ENCODE assay signal across 8 cellular contexts in the genomic region with DNA sequence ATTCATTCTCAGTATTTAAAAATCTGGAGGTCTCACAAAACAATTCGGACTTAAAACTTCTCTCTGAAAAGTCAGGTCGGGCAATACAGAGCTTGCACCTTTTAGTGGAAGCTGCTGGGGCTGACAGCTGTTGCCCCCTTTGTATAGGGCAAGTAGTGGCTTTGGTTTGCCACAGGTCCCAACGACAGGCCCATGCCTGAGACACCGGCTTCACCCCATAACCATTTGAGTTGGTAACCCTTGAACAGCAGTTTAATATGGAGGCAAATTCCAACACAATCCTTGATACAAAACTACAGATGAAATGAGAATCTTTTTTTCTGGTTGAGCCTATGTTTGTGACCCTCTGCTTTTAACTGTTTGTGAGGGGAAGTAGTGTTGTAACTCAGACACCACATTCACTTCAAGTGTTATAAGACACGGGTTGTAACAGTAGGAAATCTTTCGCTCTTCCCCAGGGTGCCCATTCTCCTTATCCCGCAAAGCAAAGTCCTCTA. TPM values are rescaled to one million over a fixed set of nuclear protein-coding genes. Genes with fewer than 3 reads are reported as not detected.
DNase-seq lines count a peak whose midpoint lies in the region; ATAC-seq and TF ChIP-seq lines count a peak whose summit lies in the region.

No MANE protein-coding gene starts in this region.

- CTCF ChIA-PET in Calu3 (lab: Charles Lee), result interaction anchor here (0.7 to 2.8 kb wide), 10 partner anchors 9 to 180 kb away, joined by 3 to 18 read pairs (median 4); partner anchors contain the start of gene RHOBTB3

- H4K20me1 ChIP-seq in OCI-LY3 (ENCODE audit: insufficient read depth, low read length), result no peaks in the 10 kb centered on the region

- no peak for TF ChIP-seq CTCF in Calu3 (IDR thresholded peaks at IDR 0.05; ENCODE audit: unreplicated experiment)
- TF ChIP-seq CTCF in OCI-LY3 (IDR thresholded peaks at IDR 0.05; ENCODE audit: low read depth, low read length), result no peak
- no peak for TF ChIP-seq CTCF in parathyroid adenoma (IDR thresholded peaks at IDR 0.05)
- no peak for TF ChIP-seq CTCF in WERI-Rb-1 (IDR thresholded peaks at IDR 0.05; ENCODE audit: low read depth, low read length)

- peaks cover 43% of the 10 kb centered on the region for H3K4me1 Mint-ChIP-seq in Calu3 (ENCODE audit: low read depth, unreplicated experiment)

- H3K4me2 ChIP-seq in OCI-LY3 (ENCODE audit: low read length), result peak overlapping the region; percentile 99
- peak overlapping the region; percentile 92 for H3K4me2 ChIP-seq in parathyroid adenoma (ENCODE audit: low read length)

- no peaks in the 10 kb centered on the region for H3K79me2 ChIP-seq in OCI-LY3 (ENCODE audit: low read length)
- H3K79me2 ChIP-seq in parathyroid adenoma, result peaks cover 11% of the 10 kb centered on the region

- H3K9me3 ChIP-seq in OCI-LY3 (ENCODE audit: insufficient read depth, low read length) (no peaks in the 10 kb centered on the region), endocrine pancreas (ENCODE audit: control insufficient read depth, low read length) (no peaks in the 10 kb centered on the region), parathyroid adenoma (ENCODE audit: control insufficient read depth, low read length) (no peaks in the 10 kb centered on the region), WERI-Rb-1 (ENCODE audit: severe bottlenecking) (no peaks in the 10 kb centered on the region)

- no peak for DNase-seq in Calu3
- DNase-seq in retina, result no peak
- no peak for DNase-seq in WERI-Rb-1

- H3K36me3 ChIP-seq in OCI-LY3 (replicated peaks; ENCODE audit: low read depth, low read length) (no peaks in the 10 kb centered on the region), endocrine pancreas (ENCODE audit: control insufficient read depth, insufficient read depth, low read length) (no peaks in the 10 kb centered on the region), parathyroid adenoma (ENCODE audit: control insufficient read depth, insufficient read depth, low read length) (no peaks in the 10 kb centered on the region), WERI-Rb-1 (no peaks in the 10 kb centered on the region)

- no peaks in the 10 kb centered on the region for H3K9me3 Mint-ChIP-seq in Calu3 (ENCODE audit: low read depth, unreplicated experiment)

- H3K36me3 Mint-ChIP-seq in Calu3 (ENCODE audit: insufficient read depth, unreplicated experiment), result peaks cover 22% of the 10 kb centered on the region

- ATAC-seq in GM18873 (IDR thresholded peaks at IDR 0.05; ENCODE audit: low FRiP score, unreplicated experiment) (no peak), GM19351 (IDR thresholded peaks at IDR 0.05; ENCODE audit: unreplicated experiment) (no peak)

- H3K27ac ChIP-seq in OCI-LY3 (ENCODE audit: low read length), result peak overlapping the region; percentile 76
- peak overlapping the region; percentile 71 for H3K27ac ChIP-seq in parathyroid adenoma
- H3K27ac ChIP-seq in WERI-Rb-1, result no peak overlapping the region

- intact Hi-C loops in Calu3 (cut with micrococcal nuclease; ENCODE audit: unreplicated experiment), result no loop called here

- peak overlapping the region; percentile 75 for H3K9ac ChIP-seq in OCI-LY3 (ENCODE audit: low read length)
- H3K9ac ChIP-seq in endocrine pancreas (ENCODE audit: control insufficient read depth, insufficient read depth, low read length), result no peak overlapping the region
- no peak overlapping the region for H3K9ac ChIP-seq in parathyroid adenoma

- H2AFZ ChIP-seq in OCI-LY3 (ENCODE audit: low read depth, low read length) (peak overlapping the region; percentile 81; the same call in 1 of the 2 replicates), parathyroid adenoma (peak overlapping the region; percentile 82)

- H3K4me3 Mint-ChIP-seq in Calu3 (ENCODE audit: low read depth, unreplicated experiment), result peak overlapping the region; percentile 86

- BruUV-seq in Calu3 (replicated peaks; lab: Mats Ljungman, UMichigan), result TSS peak; percentile 75

- H3K27me3 ChIP-seq in OCI-LY3 (ENCODE audit: low read depth, low read length) (no peaks in the 10 kb centered on the region), endocrine pancreas (ENCODE audit: control insufficient read depth, insufficient read depth, low read length) (no peaks in the 10 kb centered on the region), parathyroid adenoma (ENCODE audit: control insufficient read depth, insufficient read depth, low read length) (no peaks in the 10 kb centered on the region), WERI-Rb-1 (ENCODE audit: insufficient read depth, low read depth, severe bottlenecking) (no peaks in the 10 kb centered on the region)

- no peaks in the 10 kb centered on the region for H3K27me3 Mint-ChIP-seq in Calu3 (ENCODE audit: unreplicated experiment)

- peak overlapping the region; percentile 71 for H3K27ac Mint-ChIP-seq in Calu3 (ENCODE audit: unreplicated experiment)

- H3K4me3 ChIP-seq in OCI-LY3 (ENCODE audit: low read length) (peak overlapping the region; percentile 97), endocrine pancreas (ENCODE audit: control insufficient read depth, insufficient read depth, low read length) (peak overlapping the region; percentile 75), parathyroid adenoma (ENCODE audit: low read depth, low read length) (peak overlapping the region; percentile 98), WERI-Rb-1 (ENCODE audit: low read depth, low read length) (no peak overlapping the region)

- peaks cover 34% of the 10 kb centered on the region for H3K4me1 ChIP-seq in OCI-LY3 (ENCODE audit: low read length)
- H3K4me1 ChIP-seq in endocrine pancreas (ENCODE audit: control insufficient read depth, insufficient read depth, low read length), result no peaks in the 10 kb centered on the region
- H3K4me1 ChIP-seq in parathyroid adenoma, result peaks cover 29% of the 10 kb centered on the region

RNA-seq across cellular contexts. Expression of gene GLRX, which starts 0.8 kb away (rescaled TPM):
- total RNA-seq in Calu3 (2022), result 27.9 and 33.7 TPM in 2 replicates
